ENCODE assay signal across 18 cellular contexts in genomic region chr3:198106265-198106664, GRCh38.
DNase-seq lines count a peak whose midpoint lies in the region; ATAC-seq and TF ChIP-seq lines count a peak whose summit lies in the region.
"Had no signal": no experiment of that assay in that cellular context is flagged by ENCODE, and none has a peak within 500 bp of the region (broad histone marks: within the 10 kb centered on the region; RNA-seq: fewer than 3 reads in every experiment).

No MANE protein-coding gene starts in this region.

- H3K27me3 Mint-ChIP-seq in activated T-cell treated with anti-CD3 and anti-CD28 coated beads, Interleukin-2, amount 50 U/mL, for 72 hours (ENCODE audit: low read depth), result peaks cover 15% of the 10 kb centered on the region
- peaks cover 9% of the 10 kb centered on the region for H3K27me3 Mint-ChIP-seq in activated naive CD8-positive, alpha-beta T cell treated with anti-CD3 and anti-CD28 coated beads, Interleukin-2, amount 10 ng/mL, durations not matched to agents 7 days and 5 days
- H3K27me3 Mint-ChIP-seq in neural progenitor cell (ENCODE audit: insufficient read depth, low read depth), result peaks cover 6% of the 10 kb centered on the region

- H3F3A ChIP-seq in MM.1S (ENCODE audit: insufficient read depth, low read length) (peaks cover 10% of the 10 kb centered on the region), neural progenitor cell (ENCODE audit: low read depth) (no peaks in the 10 kb centered on the region)

- no peaks in the 10 kb centered on the region for H3K27me3 ChIP-seq in MM.1S (replicated peaks; ENCODE audit: insufficient read depth, low read length)
- peaks cover 30% of the 10 kb centered on the region for H3K27me3 ChIP-seq in neural progenitor cell
- peaks cover under 1% of the 10 kb centered on the region for H3K27me3 ChIP-seq in effector memory CD4-positive, alpha-beta T cell (replicated peaks; ENCODE audit: control insufficient read depth, insufficient read depth, low read length, poor library complexity, severe bottlenecking)

- no peaks in the 10 kb centered on the region for H3K36me3 ChIP-seq in MM.1S (replicated peaks; ENCODE audit: insufficient read depth, low read length)
- no peaks in the 10 kb centered on the region for H3K36me3 ChIP-seq in neural progenitor cell
- H3K36me3 ChIP-seq in effector memory CD4-positive, alpha-beta T cell (ENCODE audit: control insufficient read depth, insufficient read depth, low read length), result no peaks in the 10 kb centered on the region
- H3K36me3 ChIP-seq: thoracic aorta had no signal

- peak overlapping the region; percentile 49; the same call in 1 of the 2 replicates for H3K27ac ChIP-seq in MM.1S (ENCODE audit: low read length)
- H3K27ac ChIP-seq in neural progenitor cell, result no peak overlapping the region
- no peak overlapping the region for H3K27ac ChIP-seq in effector memory CD4-positive, alpha-beta T cell (ENCODE audit: insufficient read depth, low read length, poor library complexity, severe bottlenecking)
- H3K27ac ChIP-seq: RWPE1, thoracic aorta had no signal

- H3K4me3 ChIP-seq in MM.1S (ENCODE audit: low read length) (no peak overlapping the region), neural progenitor cell (no peak overlapping the region)
- no peak overlapping the region for H3K4me3 ChIP-seq in effector memory CD4-positive, alpha-beta T cell (ENCODE audit: insufficient read depth, low read depth, low read length, poor library complexity, severe bottlenecking)
- H3K4me3 ChIP-seq: thoracic aorta had no signal

- H2AFZ ChIP-seq in MM.1S (ENCODE audit: low read length) (no peak overlapping the region), neural progenitor cell (replicated peaks) (no peak overlapping the region)

- H3K4me2 ChIP-seq in MM.1S (ENCODE audit: low read depth, low read length) (peak overlapping the region; percentile 38), neural progenitor cell (no peak overlapping the region)

- H3K9me3 Mint-ChIP-seq in activated T-cell treated with anti-CD3 and anti-CD28 coated beads, Interleukin-2, amount 50 U/mL, for 72 hours, result peaks cover 7 to 13% of the 10 kb centered on the region in 2 donors
- H3K9me3 Mint-ChIP-seq in activated naive CD8-positive, alpha-beta T cell treated with anti-CD3 and anti-CD28 coated beads, Interleukin-2, amount 10 ng/mL, durations not matched to agents 7 days and 5 days, result peaks cover 16% of the 10 kb centered on the region
- H3K9me3 Mint-ChIP-seq in neural progenitor cell, result no peaks in the 10 kb centered on the region
- H3K9me3 Mint-ChIP-seq: H9 had no signal

- peak overlapping the region; percentile 88 for H3K27ac Mint-ChIP-seq in activated T-cell treated with anti-CD3 and anti-CD28 coated beads, Interleukin-2, amount 50 U/mL, for 72 hours
- H3K27ac Mint-ChIP-seq in activated naive CD8-positive, alpha-beta T cell treated with anti-CD3 and anti-CD28 coated beads, Interleukin-2, amount 10 ng/mL, durations not matched to agents 7 days and 5 days, result peak overlapping the region; percentile 72
- H3K27ac Mint-ChIP-seq in neural progenitor cell, result no peak overlapping the region
- H3K27ac Mint-ChIP-seq: H9 had no signal

- H3K4me1 Mint-ChIP-seq in activated T-cell treated with anti-CD3 and anti-CD28 coated beads, Interleukin-2, amount 50 U/mL, for 72 hours (ENCODE audit: low read depth), result peaks cover 20% of the 10 kb centered on the region
- peaks cover 3% of the 10 kb centered on the region for H3K4me1 Mint-ChIP-seq in activated naive CD8-positive, alpha-beta T cell treated with anti-CD3 and anti-CD28 coated beads, Interleukin-2, amount 10 ng/mL, durations not matched to agents 7 days and 5 days
- H3K4me1 Mint-ChIP-seq in neural progenitor cell, result peaks cover 9% of the 10 kb centered on the region

- no peaks in the 10 kb centered on the region for H3K9me2 ChIP-seq in MM.1S (replicated peaks; ENCODE audit: insufficient read depth, low read length)

- no peak for ATAC-seq in activated T-cell treated with anti-CD3 and anti-CD28 coated beads, Interleukin-2, amount 50 U/mL, for 72 hours (replicated peaks in 1 of 2)
- ATAC-seq in activated naive CD8-positive, alpha-beta T cell treated with anti-CD3 and anti-CD28 coated beads, Interleukin-2, amount 10 ng/mL, durations not matched to agents 7 days and 5 days (ENCODE audit: low read depth), result no peak

- peak overlapping the region; percentile 59 to 69 for H3K4me3 Mint-ChIP-seq in activated T-cell treated with anti-CD3 and anti-CD28 coated beads, Interleukin-2, amount 50 U/mL, for 72 hours
- peak overlapping the region; percentile 42 for H3K4me3 Mint-ChIP-seq in activated naive CD8-positive, alpha-beta T cell treated with anti-CD3 and anti-CD28 coated beads, Interleukin-2, amount 10 ng/mL, durations not matched to agents 7 days and 5 days
- peak overlapping the region; percentile 4 for H3K4me3 Mint-ChIP-seq in neural progenitor cell
- H3K4me3 Mint-ChIP-seq: H9 had no signal

- H3K4me1 ChIP-seq in MM.1S (ENCODE audit: low read length) (peaks cover 18% of the 10 kb centered on the region), neural progenitor cell (peaks cover 10% of the 10 kb centered on the region)
- H3K4me1 ChIP-seq in effector memory CD4-positive, alpha-beta T cell (ENCODE audit: control insufficient read depth, insufficient read depth, low read length, poor library complexity, severe bottlenecking), result no peaks in the 10 kb centered on the region

- POLR2A ChIA-PET in activated naive CD8-positive, alpha-beta T cell treated with anti-CD3 and anti-CD28 coated beads, Interleukin-2, amount 10 ng/mL, durations not matched to agents 7 days and 5 days (lab: Charles Lee), result no interaction called here

- no peak for DNase-seq in activated T-cell treated with anti-CD3 and anti-CD28 coated beads, Interleukin-2, amount 50 U/mL, for 72 hours
- no peak for DNase-seq in activated T-cell treated with anti-CD3 and anti-CD28 coated beads, Interleukin-2, amount 50 U/mL, for 1 hour
- DNase-seq in MM.1S (no peak), neural progenitor cell (ENCODE audit: low spot score) (no peak), cortex of kidney (lab: John Stamatoyannopoulos, UW) (no peak), NCI-H2196 (lab: John Stamatoyannopoulos, UW; ENCODE audit: unreplicated experiment) (no peak)
- no peak for DNase-seq in activated naive CD8-positive, alpha-beta T cell treated with anti-CD3 and anti-CD28 coated beads, Interleukin-2, amount 10 ng/mL, durations not matched to agents 7 days and 5 days
- DNase-seq in effector memory CD4-positive, alpha-beta T cell, result no peak
- DNase-seq: activated CD4-positive, alpha-beta T cell treated with anti-CD3 and anti-CD28 coated beads, Interleukin-2, amount 50 U/mL, for 48 hours; DMS79; H9; IMR-90; MV-4-11; NCI-H2081; NCI-H446 treated with DMSO at 0.1 percent for 48 hours; NK-92 treated with Interleukin-12 subunit alpha and Interleukin-12 subunit beta, amount 100 ng/mL, for 24 hours had no signal

- no peak for TF ChIP-seq CTCF in MM.1S (IDR thresholded peaks at IDR 0.05; ENCODE audit: low read length)
- TF ChIP-seq CTCF in neural progenitor cell (IDR thresholded peaks at IDR 0.05), result no peak

- peaks cover 9 to 13% of the 10 kb centered on the region in 2 donors for H3K36me3 Mint-ChIP-seq in activated T-cell treated with anti-CD3 and anti-CD28 coated beads, Interleukin-2, amount 50 U/mL, for 72 hours (ENCODE audit: insufficient read depth in 2 of 2)
- peaks cover 2% of the 10 kb centered on the region for H3K36me3 Mint-ChIP-seq in activated naive CD8-positive, alpha-beta T cell treated with anti-CD3 and anti-CD28 coated beads, Interleukin-2, amount 10 ng/mL, durations not matched to agents 7 days and 5 days
- H3K36me3 Mint-ChIP-seq in neural progenitor cell, result no peaks in the 10 kb centered on the region

- no peaks in the 10 kb centered on the region for H3K79me2 ChIP-seq in MM.1S (ENCODE audit: low read length)
- no peaks in the 10 kb centered on the region for H3K79me2 ChIP-seq in neural progenitor cell (ENCODE audit: low read depth)

- H3K9ac ChIP-seq in MM.1S (ENCODE audit: low read length), result no peak overlapping the region
- no peak overlapping the region for H3K9ac ChIP-seq in neural progenitor cell

- H4K20me1 ChIP-seq in MM.1S (ENCODE audit: insufficient read depth, low read length) (no peaks in the 10 kb centered on the region), neural progenitor cell (ENCODE audit: low read depth) (no peaks in the 10 kb centered on the region)

- no peaks in the 10 kb centered on the region for H3K9me3 ChIP-seq in MM.1S (replicated peaks; ENCODE audit: insufficient read depth, low read length)
- no peaks in the 10 kb centered on the region for H3K9me3 ChIP-seq in neural progenitor cell (ENCODE audit: low read depth)
- no peaks in the 10 kb centered on the region for H3K9me3 ChIP-seq in effector memory CD4-positive, alpha-beta T cell (ENCODE audit: control insufficient read depth, low read length)
- H3K9me3 ChIP-seq: thoracic aorta had no signal

Comparison
In these comparisons a context has a peak if more than half of its experiments do, and no peak if none do; other contexts are left out.
1. H3K4me3 Mint-ChIP-seq: peak in every context shown above with its lines; median percentile 64 in activated T-cell treated with anti-CD3 and anti-CD28 coated beads, Interleukin-2, amount 50 U/mL, for 72 hours; 42 in activated naive CD8-positive, alpha-beta T cell treated with anti-CD3 and anti-CD28 coated beads, Interleukin-2, amount 10 ng/mL, durations not matched to agents 7 days and 5 days; 4 in neural progenitor cell.